Comparison of ENCODE assay signal across 22 cellular contexts in genomic region chr21:42611852-42612251, GRCh38.
"Had no signal": no experiment of that assay in that cellular context is flagged by ENCODE, and none has a peak within 500 bp of the region (broad histone marks: within the 10 kb centered on the region; RNA-seq: fewer than 3 reads in every experiment).

No MANE protein-coding gene starts in this region.

- H3K4me1 ChIP-seq: colonic mucosa, foreskin keratinocyte, gastrocnemius medialis had no signal

- H3K9me3 ChIP-seq: colonic mucosa, gastrocnemius medialis had no signal

- H3K4me3 ChIP-seq: colonic mucosa, coronary artery, dorsolateral prefrontal cortex, esophagus muscularis mucosa, esophagus squamous epithelium, gastrocnemius medialis, gastroesophageal sphincter, heart left ventricle, heart right ventricle had no signal

- H3K36me3 ChIP-seq: colonic mucosa, esophagus muscularis mucosa, esophagus squamous epithelium, gastrocnemius medialis, gastroesophageal sphincter, heart left ventricle, heart right ventricle had no signal

- H3K27ac ChIP-seq: colonic mucosa, coronary artery, dorsolateral prefrontal cortex, epithelial cell of prostate, esophagus muscularis mucosa, esophagus squamous epithelium, foreskin keratinocyte, gastrocnemius medialis, gastroesophageal sphincter, heart left ventricle, heart right ventricle had no signal

- DNase-seq: colonic mucosa; cortex of kidney; dermis blood vessel endothelial cell; dorsolateral prefrontal cortex; effector CD4-positive, alpha-beta T cell; effector CD8-positive, alpha-beta T cell; effector memory CD4-positive, alpha-beta T cell; effector memory CD8-positive, alpha-beta T cell; endodermal cell; erythroblast; esophagus squamous epithelium; foreskin fibroblast; foreskin keratinocyte; foreskin melanocyte; gastrocnemius medialis; glutamatergic neuron; heart left ventricle; heart right ventricle had no signal
